1 cellular context compared by ENCODE assay signal in the genomic region with DNA sequence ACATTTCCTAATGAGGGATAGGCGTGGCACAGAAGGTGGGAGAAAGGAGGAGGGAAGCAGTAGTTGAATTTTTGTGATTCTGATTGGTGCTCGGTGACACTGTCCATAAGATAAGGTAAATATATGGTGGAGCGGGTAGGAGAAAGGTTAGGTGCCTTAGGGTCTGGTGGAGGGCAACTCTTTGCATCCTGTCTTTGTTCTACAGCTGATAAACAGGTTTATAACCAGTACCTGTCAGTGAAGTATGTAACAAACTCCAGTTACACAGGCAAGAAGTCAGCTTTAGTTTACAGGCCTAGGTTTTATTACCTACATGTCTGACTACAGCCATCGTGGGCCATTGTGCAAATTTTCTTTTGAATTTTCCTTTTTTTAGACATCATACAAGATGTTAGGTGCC.
TF ChIP-seq lines count a peak whose summit lies in the region.

No MANE protein-coding gene starts in this region.

TF ChIP-seq in endothelial cell of umbilical vein, 7 proteins besides CTCF, POLR2A, EP300 and RAD21:
- TF ChIP-seq JUN (IDR thresholded peaks at IDR 0.05; ENCODE audit: borderline replicate concordance, insufficient read depth, insufficient read length, low read depth) = no peak
- TF ChIP-seq FOS (IDR thresholded peaks at IDR 0.05; ENCODE audit: borderline replicate concordance, insufficient read depth, low read length) = no peak
- TF ChIP-seq MYC (IDR thresholded peaks at IDR 0.05; ENCODE audit: low read depth, low read length) = no peak
- TF ChIP-seq EZH2 (IDR thresholded peaks at IDR 0.05; ENCODE audit: borderline replicate concordance, low read depth, low read length, severe bottlenecking) = no peak
- no peak for TF ChIP-seq GATA2 (IDR thresholded peaks at IDR 0.05; ENCODE audit: insufficient read depth, insufficient read length, low read depth, low read length)
- TF ChIP-seq, protein P1, sequence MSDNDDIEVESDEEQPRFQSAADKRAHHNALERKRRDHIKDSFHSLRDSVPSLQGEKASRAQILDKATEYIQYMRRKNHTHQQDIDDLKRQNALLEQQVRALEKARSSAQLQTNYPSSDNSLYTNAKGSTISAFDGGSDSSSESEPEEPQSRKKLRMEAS (IDR thresholded peaks at IDR 0.05; ENCODE audit: insufficient read depth, insufficient read length) = no peak
